8 cellular contexts compared by ENCODE assay signal in genomic region chr3:24494616-24495333, GRCh38. TPM values are rescaled to one million over a fixed set of nuclear protein-coding genes. Genes with fewer than 3 reads are reported as not detected.
DNase-seq lines count a peak whose midpoint lies in the region; ATAC-seq and TF ChIP-seq lines count a peak whose summit lies in the region.

Gene THRB, minus strand, starts transcription at chr3:24494850.

- H3K36me3 Mint-ChIP-seq in activated CD8-positive, alpha-beta T cell treated with anti-CD3 and anti-CD28 coated beads for 36 hours (ENCODE audit: low read depth): no peaks in the 10 kb centered on the region
- H3K36me3 Mint-ChIP-seq in nephron (ENCODE audit: low read depth): no peaks in the 10 kb centered on the region
- no peaks in the 10 kb centered on the region for H3K36me3 Mint-ChIP-seq in activated CD4-positive, alpha-beta memory T cell treated with anti-CD3 and anti-CD28 coated beads for 36 hours

- no peaks in the 10 kb centered on the region for H3K9me3 Mint-ChIP-seq in activated CD8-positive, alpha-beta T cell treated with anti-CD3 and anti-CD28 coated beads for 36 hours
- H3K9me3 Mint-ChIP-seq in nephron: no peaks in the 10 kb centered on the region
- H3K9me3 Mint-ChIP-seq in activated CD4-positive, alpha-beta memory T cell treated with anti-CD3 and anti-CD28 coated beads for 36 hours: no peaks in the 10 kb centered on the region

- H3K27ac Mint-ChIP-seq in activated CD8-positive, alpha-beta T cell treated with anti-CD3 and anti-CD28 coated beads for 36 hours: no peak within 1 kb of the TSS
- peak within 1 kb of the TSS; percentile 48 to 96 (median 84) for H3K27ac Mint-ChIP-seq in nephron
- H3K27ac Mint-ChIP-seq in activated CD4-positive, alpha-beta memory T cell treated with anti-CD3 and anti-CD28 coated beads for 36 hours: no peak within 1 kb of the TSS

- peak; percentile 67 for ATAC-seq in HG03354 (IDR thresholded peaks at IDR 0.05; ENCODE audit: poor library complexity, severe bottlenecking, unreplicated experiment)
- ATAC-seq in activated CD8-positive, alpha-beta T cell treated with anti-CD3 and anti-CD28 coated beads for 36 hours: peak; percentile 39

- CTCF ChIA-PET in activated CD8-positive, alpha-beta T cell treated with anti-CD3 and anti-CD28 coated beads for 36 hours (lab: Charles Lee): no interaction called here
- CTCF ChIA-PET in activated CD4-positive, alpha-beta memory T cell treated with anti-CD3 and anti-CD28 coated beads for 36 hours (lab: Charles Lee): no interaction called here

- H3K27me3 Mint-ChIP-seq in activated CD8-positive, alpha-beta T cell treated with anti-CD3 and anti-CD28 coated beads for 36 hours: peaks cover 46% of the 10 kb centered on the region
- peaks cover 91% of the 10 kb centered on the region for H3K27me3 Mint-ChIP-seq in nephron (ENCODE audit: low read depth)
- H3K27me3 Mint-ChIP-seq in activated CD4-positive, alpha-beta memory T cell treated with anti-CD3 and anti-CD28 coated beads for 36 hours: peaks cover 39% of the 10 kb centered on the region

- DNase-seq in NCI-H2227 (lab: John Stamatoyannopoulos, UW; ENCODE audit: unreplicated experiment) (peak; percentile 11), NCI-H2227 treated with DMSO at 0.1 percent for 48 hours (lab: John Stamatoyannopoulos, UW) (no peak), globus pallidus (ENCODE audit: low spot score) (peak; percentile 55), epidermal melanocyte (ENCODE audit: insufficient read length, low spot score) (no peak)
- peak; percentile 8 for DNase-seq in activated CD8-positive, alpha-beta T cell treated with anti-CD3 and anti-CD28 coated beads for 36 hours
- DNase-seq in activated CD4-positive, alpha-beta memory T cell treated with anti-CD3 and anti-CD28 coated beads for 36 hours: no peak

- intact Hi-C loops in activated CD8-positive, alpha-beta T cell treated with anti-CD3 and anti-CD28 coated beads for 36 hours (cut with micrococcal nuclease): no loop called here
- intact Hi-C loops in activated CD4-positive, alpha-beta memory T cell treated with anti-CD3 and anti-CD28 coated beads for 36 hours (cut with micrococcal nuclease): no loop called here

- H3K4me3 Mint-ChIP-seq in activated CD8-positive, alpha-beta T cell treated with anti-CD3 and anti-CD28 coated beads for 36 hours: no peak within 1 kb of the TSS
- peak within 1 kb of the TSS; percentile 96 to 97 (median 96) for H3K4me3 Mint-ChIP-seq in nephron
- no peak within 1 kb of the TSS for H3K4me3 Mint-ChIP-seq in activated CD4-positive, alpha-beta memory T cell treated with anti-CD3 and anti-CD28 coated beads for 36 hours

- POLR2A ChIA-PET in activated CD8-positive, alpha-beta T cell treated with anti-CD3 and anti-CD28 coated beads for 36 hours (lab: Charles Lee): no interaction called here
- POLR2A ChIA-PET in activated CD4-positive, alpha-beta memory T cell treated with anti-CD3 and anti-CD28 coated beads for 36 hours (lab: Charles Lee): no interaction called here

- H3K4me1 Mint-ChIP-seq in activated CD8-positive, alpha-beta T cell treated with anti-CD3 and anti-CD28 coated beads for 36 hours (ENCODE audit: low read depth): no peaks in the 10 kb centered on the region
- no peaks in the 10 kb centered on the region for H3K4me1 Mint-ChIP-seq in nephron
- no peaks in the 10 kb centered on the region for H3K4me1 Mint-ChIP-seq in activated CD4-positive, alpha-beta memory T cell treated with anti-CD3 and anti-CD28 coated beads for 36 hours (ENCODE audit: low read depth)

- no peak for TF ChIP-seq CTCF in activated CD8-positive, alpha-beta T cell treated with anti-CD3 and anti-CD28 coated beads for 36 hours (IDR thresholded peaks at IDR 0.05)
- TF ChIP-seq CTCF in nephron (IDR thresholded peaks at IDR 0.05; ENCODE audit: unreplicated experiment in 3 of 3): peak; percentile 35 to 52 (median 41)

RNA-seq across cellular contexts. Expression of gene THRB, which starts in this region (rescaled TPM):
- total RNA-seq in activated CD8-positive, alpha-beta T cell treated with anti-CD3 and anti-CD28 coated beads for 36 hours: not detected
- total RNA-seq in activated CD4-positive, alpha-beta memory T cell treated with anti-CD3 and anti-CD28 coated beads for 36 hours: not detected

Comparison
In these comparisons a context has a peak if more than half of its experiments do, and no peak if none do; other contexts are left out.
1. DNase-seq: peak in NCI-H2227 (single experiment) and globus pallidus (single experiment); none in NCI-H2227 treated with DMSO at 0.1 percent for 48 hours (single experiment), activated CD4-positive, alpha-beta memory T cell treated with anti-CD3 and anti-CD28 coated beads for 36 hours (single experiment) and epidermal melanocyte (single experiment).
2. Peak in DNase-seq and ATAC-seq in activated CD8-positive, alpha-beta T cell treated with anti-CD3 and anti-CD28 coated beads for 36 hours; RNA of the gene not detected or under 1 TPM.
3. H3K27ac Mint-ChIP-seq: peak in nephron (3 of 3); none in activated CD8-positive, alpha-beta T cell treated with anti-CD3 and anti-CD28 coated beads for 36 hours (single experiment) and activated CD4-positive, alpha-beta memory T cell treated with anti-CD3 and anti-CD28 coated beads for 36 hours (single experiment).
4. H3K4me3 Mint-ChIP-seq: peak in nephron (3 of 3); none in activated CD8-positive, alpha-beta T cell treated with anti-CD3 and anti-CD28 coated beads for 36 hours (single experiment) and activated CD4-positive, alpha-beta memory T cell treated with anti-CD3 and anti-CD28 coated beads for 36 hours (single experiment).